In genomic region chr10:101558206-101558605, GRCh38 we compare ENCODE assay signal across 14 cellular contexts. TPM values are rescaled to one million over a fixed set of nuclear protein-coding genes. Genes with fewer than 3 reads are reported as not detected.
DNase-seq lines count a peak whose midpoint lies in the region; ATAC-seq and TF ChIP-seq lines count a peak whose summit lies in the region.
"Had no signal": no experiment of that assay in that cellular context is flagged by ENCODE, and none has a peak within 500 bp of the region (broad histone marks: within the 10 kb centered on the region; RNA-seq: fewer than 3 reads in every experiment).

No MANE protein-coding gene starts in this region.

- H3K27ac ChIP-seq in caudate nucleus (ENCODE audit: low read depth, low read length) (no peak overlapping the region), transverse colon (no peak overlapping the region)
- H3K27ac ChIP-seq: tibial artery, VCaP had no signal

- peaks cover 9% of the 10 kb centered on the region for H3K27me3 ChIP-seq in transverse colon

- TF ChIP-seq POLR2A in transverse colon (IDR thresholded peaks at IDR 0.05) = no peak

- H3K27me3 Mint-ChIP-seq in activated CD4-positive, alpha-beta memory T cell treated with anti-CD3 and anti-CD28 coated beads, Interleukin-2, amount 10 ng/mL, durations not matched to agents 7 days and 5 days = no peaks in the 10 kb centered on the region
- H3K27me3 Mint-ChIP-seq in activated CD4-positive, alpha-beta memory T cell treated with anti-CD3 and anti-CD28 coated beads for 36 hours = no peaks in the 10 kb centered on the region
- peaks cover 2% of the 10 kb centered on the region; the same call in 1 of the 2 replicates for H3K27me3 Mint-ChIP-seq in WTC11 (ENCODE audit: low read depth)
- H3K27me3 Mint-ChIP-seq in naive thymus-derived CD8-positive, alpha-beta T cell = peaks cover 0 to 8% (median 0%) of the 10 kb centered on the region in 5 donors
- H3K27me3 Mint-ChIP-seq in progenitor cell of endocrine pancreas = peaks cover 5% of the 10 kb centered on the region
- H3K27me3 Mint-ChIP-seq: natural killer cell treated with Interleukin-12 subunit alpha and Interleukin-12 subunit beta and Interleukin-15 and Interleukin-18, amount 100 ng/mL, for 72 hours had no signal

- CTCF ChIA-PET in activated CD4-positive, alpha-beta memory T cell treated with anti-CD3 and anti-CD28 coated beads, Interleukin-2, amount 10 ng/mL, durations not matched to agents 7 days and 5 days (lab: Charles Lee) = interaction anchor here (0.8 to 1.1 kb wide), 3 partner anchors 12 to 22 kb away, joined by 4 to 7 read pairs (median 5); no protein-coding TSS in a partner anchor
- CTCF ChIA-PET in activated CD4-positive, alpha-beta memory T cell treated with anti-CD3 and anti-CD28 coated beads for 36 hours (lab: Charles Lee) = interaction anchor here (0.6 to 2.5 kb wide), 2 partner anchors 13 to 278 kb away, joined by 4 to 9 read pairs; no protein-coding TSS in a partner anchor
- CTCF ChIA-PET in WTC11 (lab: Charles Lee) = interaction anchor here (1.0 to 5.0 kb wide), 3 partner anchors 10 to 345 kb away, joined by 4 to 27 read pairs (median 4); no protein-coding TSS in a partner anchor

- intact Hi-C loops in activated CD4-positive, alpha-beta memory T cell treated with anti-CD3 and anti-CD28 coated beads for 36 hours (cut with micrococcal nuclease) = no loop called here
- intact Hi-C loops in transverse colon (cut with DNase I; ENCODE audit: low total_unique reads) = no loop called here

- H3K9me3 Mint-ChIP-seq in activated CD4-positive, alpha-beta memory T cell treated with anti-CD3 and anti-CD28 coated beads, Interleukin-2, amount 10 ng/mL, durations not matched to agents 7 days and 5 days = no peaks in the 10 kb centered on the region
- H3K9me3 Mint-ChIP-seq in activated CD4-positive, alpha-beta memory T cell treated with anti-CD3 and anti-CD28 coated beads for 36 hours = no peaks in the 10 kb centered on the region
- no peaks in the 10 kb centered on the region for H3K9me3 Mint-ChIP-seq in WTC11
- no peaks in the 10 kb centered on the region for H3K9me3 Mint-ChIP-seq in naive thymus-derived CD8-positive, alpha-beta T cell
- H3K9me3 Mint-ChIP-seq in progenitor cell of endocrine pancreas (ENCODE audit: low read depth) = no peaks in the 10 kb centered on the region
- H3K9me3 Mint-ChIP-seq: natural killer cell treated with Interleukin-12 subunit alpha and Interleukin-12 subunit beta and Interleukin-15 and Interleukin-18, amount 100 ng/mL, for 72 hours had no signal

- no peaks in the 10 kb centered on the region for H3K9me3 ChIP-seq in transverse colon
- H3K9me3 ChIP-seq: tibial artery had no signal

- H3K4me1 ChIP-seq in transverse colon = no peaks in the 10 kb centered on the region

- in situ Hi-C loops in transverse colon (cut with MboI; ENCODE audit: low pct_ligation_motif_present in 1 of 4, low pct_unique_long_range_greater_than_20kb in 1 of 4, low sequenced_read_pairs in 3 of 4) = loop anchor here (25.0 kb wide), 3 partner anchors 246 to 346 kb away; no protein-coding TSS in a partner anchor

- TF ChIP-seq CTCF in WTC11 (IDR thresholded peaks at IDR 0.05) (no peak), transverse colon (IDR thresholded peaks at IDR 0.05) (no peak), progenitor cell of endocrine pancreas (IDR thresholded peaks at IDR 0.05; ENCODE audit: unreplicated experiment) (no peak)

- ATAC-seq in WTC11 = peak; percentile 24; the same call in 1 of the 2 replicates
- peak; percentile 60 for ATAC-seq in naive thymus-derived CD8-positive, alpha-beta T cell

- peaks cover 30% of the 10 kb centered on the region for H3K4me1 Mint-ChIP-seq in activated CD4-positive, alpha-beta memory T cell treated with anti-CD3 and anti-CD28 coated beads, Interleukin-2, amount 10 ng/mL, durations not matched to agents 7 days and 5 days
- peaks cover 14% of the 10 kb centered on the region for H3K4me1 Mint-ChIP-seq in activated CD4-positive, alpha-beta memory T cell treated with anti-CD3 and anti-CD28 coated beads for 36 hours (ENCODE audit: low read depth)
- H3K4me1 Mint-ChIP-seq in WTC11 (peaks cover 7% of the 10 kb centered on the region), progenitor cell of endocrine pancreas (ENCODE audit: low read depth) (no peaks in the 10 kb centered on the region)
- peaks cover 13 to 22% (median 21%) of the 10 kb centered on the region in 4 donors for H3K4me1 Mint-ChIP-seq in naive thymus-derived CD8-positive, alpha-beta T cell

- H3K27ac Mint-ChIP-seq in activated CD4-positive, alpha-beta memory T cell treated with anti-CD3 and anti-CD28 coated beads, Interleukin-2, amount 10 ng/mL, durations not matched to agents 7 days and 5 days = peak overlapping the region; percentile 52
- H3K27ac Mint-ChIP-seq in activated CD4-positive, alpha-beta memory T cell treated with anti-CD3 and anti-CD28 coated beads for 36 hours = no peak overlapping the region
- H3K27ac Mint-ChIP-seq in WTC11 (no peak overlapping the region), progenitor cell of endocrine pancreas (no peak overlapping the region)
- peak overlapping the region in 1 of 10 donors; percentile 65 for H3K27ac Mint-ChIP-seq in naive thymus-derived CD8-positive, alpha-beta T cell
- H3K27ac Mint-ChIP-seq: natural killer cell treated with Interleukin-12 subunit alpha and Interleukin-12 subunit beta and Interleukin-15 and Interleukin-18, amount 100 ng/mL, for 72 hours had no signal

- H3K36me3 Mint-ChIP-seq in activated CD4-positive, alpha-beta memory T cell treated with anti-CD3 and anti-CD28 coated beads, Interleukin-2, amount 10 ng/mL, durations not matched to agents 7 days and 5 days (ENCODE audit: low read depth) = no peaks in the 10 kb centered on the region
- H3K36me3 Mint-ChIP-seq in activated CD4-positive, alpha-beta memory T cell treated with anti-CD3 and anti-CD28 coated beads for 36 hours = peaks cover 4% of the 10 kb centered on the region
- H3K36me3 Mint-ChIP-seq in WTC11 (no peaks in the 10 kb centered on the region), progenitor cell of endocrine pancreas (ENCODE audit: insufficient read depth) (peaks cover 1% of the 10 kb centered on the region)
- peaks cover 0 to 18% (median 10%) of the 10 kb centered on the region in 3 donors for H3K36me3 Mint-ChIP-seq in naive thymus-derived CD8-positive, alpha-beta T cell
- H3K36me3 Mint-ChIP-seq: natural killer cell treated with Interleukin-12 subunit alpha and Interleukin-12 subunit beta and Interleukin-15 and Interleukin-18, amount 100 ng/mL, for 72 hours had no signal

- no peak for TF ChIP-seq EP300 in transverse colon (IDR thresholded peaks at IDR 0.05; ENCODE audit: low read depth)

- peaks cover 0 to 3% (median 0%) of the 10 kb centered on the region in 4 donors for H3K36me3 ChIP-seq in transverse colon

- 43 to 66% methylated on average over 2 of the region's 2 CpGs for WGBS in transverse colon (ENCODE audit: low coverage in 1 of 2), 2 donors

- POLR2A ChIA-PET in activated CD4-positive, alpha-beta memory T cell treated with anti-CD3 and anti-CD28 coated beads, Interleukin-2, amount 10 ng/mL, durations not matched to agents 7 days and 5 days (lab: Charles Lee) = interaction anchor here (1.3 to 2.0 kb wide), 2 partner anchors 12 to 22 kb away, joined by 4 to 5 read pairs; no protein-coding TSS in a partner anchor
- POLR2A ChIA-PET in activated CD4-positive, alpha-beta memory T cell treated with anti-CD3 and anti-CD28 coated beads for 36 hours (lab: Charles Lee) = no interaction called here
- POLR2A ChIA-PET in WTC11 (lab: Charles Lee) = no interaction called here
- POLR2A ChIA-PET in naive thymus-derived CD8-positive, alpha-beta T cell (lab: Charles Lee) = no interaction called here

- H3K4me3 ChIP-seq in transverse colon = no peak overlapping the region
- H3K4me3 ChIP-seq: tibial artery had no signal

- DNase-seq in activated CD4-positive, alpha-beta memory T cell treated with anti-CD3 and anti-CD28 coated beads, Interleukin-2, amount 10 ng/mL, durations not matched to agents 7 days and 5 days = peak; percentile 47
- no peak for DNase-seq in activated CD4-positive, alpha-beta memory T cell treated with anti-CD3 and anti-CD28 coated beads for 36 hours
- DNase-seq in LoVo (ENCODE audit: low spot score) (peak; percentile 70), WTC11 (ENCODE audit: low spot score) (no peak), caudate nucleus (lab: John Stamatoyannopoulos, UW) (no peak), transverse colon (no peak), progenitor cell of endocrine pancreas (ENCODE audit: low spot score, unreplicated experiment) (no peak)
- DNase-seq in naive thymus-derived CD8-positive, alpha-beta T cell = no peak
- DNase-seq: activated effector memory CD4-positive, alpha-beta T cell treated with Interleukin-2 at 50 U/mL for 16 hours; central memory CD4-positive, alpha-beta T cell; OCI-M1; tibial artery had no signal

- no peak overlapping the region for H3K4me3 Mint-ChIP-seq in activated CD4-positive, alpha-beta memory T cell treated with anti-CD3 and anti-CD28 coated beads, Interleukin-2, amount 10 ng/mL, durations not matched to agents 7 days and 5 days
- no peak overlapping the region for H3K4me3 Mint-ChIP-seq in activated CD4-positive, alpha-beta memory T cell treated with anti-CD3 and anti-CD28 coated beads for 36 hours
- H3K4me3 Mint-ChIP-seq in WTC11 (no peak overlapping the region), progenitor cell of endocrine pancreas (ENCODE audit: low read depth) (no peak overlapping the region)
- no peak overlapping the region for H3K4me3 Mint-ChIP-seq in naive thymus-derived CD8-positive, alpha-beta T cell
- H3K4me3 Mint-ChIP-seq: natural killer cell treated with Interleukin-12 subunit alpha and Interleukin-12 subunit beta and Interleukin-15 and Interleukin-18, amount 100 ng/mL, for 72 hours had no signal

RNA-seq across cellular contexts. Expression of gene POLL, which starts 29.9 kb away (rescaled TPM):
- total RNA-seq in activated CD4-positive, alpha-beta memory T cell treated with anti-CD3 and anti-CD28 coated beads, Interleukin-2, amount 10 ng/mL, durations not matched to agents 7 days and 5 days = 10 to 100 TPM; 31.9 to 35.9 TPM
- total RNA-seq in activated CD4-positive, alpha-beta memory T cell treated with anti-CD3 and anti-CD28 coated beads for 36 hours = 10 to 100 TPM; 29.4 to 30.8 TPM
- total RNA-seq in WTC11 (2021) (40.7 to 46.2 TPM (median 41.3 TPM) in 3 replicates), transverse colon (10 to 100 TPM; 23.9 to 89.8 (median 29.8) TPM), progenitor cell of endocrine pancreas (49.3 and 55.9 TPM in 2 replicates)
- 10 to 100 TPM; 44.0 to 48.9 TPM for total RNA-seq in naive thymus-derived CD8-positive, alpha-beta T cell
- 10 to 100 TPM; 10.6 to 16.7 (median 12.5) TPM for polyA plus RNA-seq in naive thymus-derived CD8-positive, alpha-beta T cell

RNA-seq across cellular contexts. Expression of gene DPCD, which starts 29.9 kb away (rescaled TPM):
- total RNA-seq in activated CD4-positive, alpha-beta memory T cell treated with anti-CD3 and anti-CD28 coated beads, Interleukin-2, amount 10 ng/mL, durations not matched to agents 7 days and 5 days = 1 to 10 TPM; 4.1 to 5.2 TPM
- total RNA-seq in activated CD4-positive, alpha-beta memory T cell treated with anti-CD3 and anti-CD28 coated beads for 36 hours = 10 to 100 TPM; 13.9 to 14.4 TPM
- total RNA-seq in WTC11 (2021) (21.8 to 23.8 TPM (median 22.0 TPM) in 3 replicates), transverse colon (10 to 100 TPM in 2 of 4 donors, 1 to 10 TPM in 1, not detected in 1; 8.2 to 15.7 (median 13.5) TPM), progenitor cell of endocrine pancreas (27.4 and 36.9 TPM in 2 replicates)
- total RNA-seq in naive thymus-derived CD8-positive, alpha-beta T cell = 1 to 10 TPM in 1 of 2 experiments, under 1 TPM in 1; 0.75 to 1.4 TPM
- 1 to 10 TPM; 1.3 to 3.0 (median 2.4) TPM for polyA plus RNA-seq in naive thymus-derived CD8-positive, alpha-beta T cell

Comparison
In these comparisons a context has a peak if more than half of its experiments do, and no peak if none do; other contexts are left out.
1. DNase-seq: peak in activated CD4-positive, alpha-beta memory T cell treated with anti-CD3 and anti-CD28 coated beads, Interleukin-2, amount 10 ng/mL, durations not matched to agents 7 days and 5 days (single experiment) and LoVo (single experiment); none in activated CD4-positive, alpha-beta memory T cell treated with anti-CD3 and anti-CD28 coated beads for 36 hours (single experiment), WTC11 (single experiment), naive thymus-derived CD8-positive, alpha-beta T cell (0 of 10), caudate nucleus (0 of 61), transverse colon (single experiment) and progenitor cell of endocrine pancreas (single experiment).